In the genomic region with DNA sequence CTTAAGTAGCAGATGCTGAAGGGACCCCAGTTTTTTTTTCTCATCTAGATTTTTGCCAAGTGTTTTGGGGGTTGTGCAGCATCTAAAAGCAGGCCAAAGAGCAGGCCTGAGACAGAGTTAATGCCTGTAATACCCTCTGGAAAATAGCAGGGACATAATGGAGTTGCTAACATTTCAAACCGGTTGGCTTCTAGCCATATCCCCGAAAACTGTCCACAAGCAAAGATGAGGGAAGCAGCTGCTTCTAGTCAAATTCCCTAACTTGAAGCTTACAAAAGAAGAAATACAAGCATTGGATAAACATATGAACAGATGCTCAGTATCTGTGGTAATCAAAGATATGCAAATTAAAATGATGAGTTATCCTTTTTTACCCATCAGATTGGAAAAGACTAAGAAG, we compare ENCODE assay signal across 20 cellular contexts.
"Had no signal": no experiment of that assay in that cellular context is flagged by ENCODE, and none has a peak within 500 bp of the region (broad histone marks: within the 10 kb centered on the region; RNA-seq: fewer than 3 reads in every experiment).

No MANE protein-coding gene starts in this region.

- DNase-seq: activated CD4-positive, alpha-beta T cell treated with anti-CD3 and anti-CD28 coated beads for 1 hour; activated CD4-positive, alpha-beta T cell treated with anti-CD3 and anti-CD28 coated beads, Interleukin-2, amount 50 U/mL, for 1 hour; activated CD8-positive, alpha-beta T cell treated with anti-CD3 and anti-CD28 coated beads, Interleukin-2, amount 10 ng/mL, durations not matched to agents 7 days and 5 days; activated gamma-delta T cell treated with Interleukin-2 at 50 U/mL for 16 hours; aorta; brain microvascular endothelial cell; central memory CD4-positive, alpha-beta T cell; dermis blood vessel endothelial cell; effector memory CD4-positive, alpha-beta T cell; lower lobe of right lung; mesendoderm; natural killer cell; retina; stimulated activated CD4-positive, alpha-beta T cell treated with anti-CD3 and anti-CD28 coated beads, Interleukin-2, amount 100 ng/mL, for 24 hours; stimulated activated naive CD8-positive, alpha-beta T cell treated with anti-CD3 and anti-CD28 coated beads, Interleukin-15, amount 100 ng/mL, for 72 hours; T-helper 1 cell had no signal

- H3K4me3 ChIP-seq: gastroesophageal sphincter, lower lobe of right lung, skin epidermis, tibial nerve had no signal

- H3K27me3 ChIP-seq: brain microvascular endothelial cell, gastroesophageal sphincter, tibial nerve had no signal

- H3K27ac ChIP-seq: brain microvascular endothelial cell, lower lobe of right lung, skin epidermis, tibial nerve had no signal

- H3K36me3 ChIP-seq: brain microvascular endothelial cell, gastroesophageal sphincter, lower lobe of right lung, tibial nerve had no signal

- H3K9me3 ChIP-seq: gastroesophageal sphincter, lower lobe of right lung, tibial nerve had no signal

- ATAC-seq: activated CD8-positive, alpha-beta T cell treated with anti-CD3 and anti-CD28 coated beads, Interleukin-2, amount 10 ng/mL, durations not matched to agents 7 days and 5 days; lower lobe of right lung; natural killer cell; stimulated activated effector memory CD8-positive, alpha-beta T cell treated with anti-CD3 and anti-CD28 coated beads, Interleukin-12 subunit alpha, Interleukin-12 subunit beta, amount 100 ng/mL, for 72 hours; stimulated activated naive CD8-positive, alpha-beta T cell treated with anti-CD3 and anti-CD28 coated beads, Interleukin-15, amount 100 ng/mL, for 72 hours had no signal

- H3K4me1 ChIP-seq: lower lobe of right lung, tibial nerve had no signal
